Comparison of ENCODE assay signal across 1 cellular context in the genomic region with DNA sequence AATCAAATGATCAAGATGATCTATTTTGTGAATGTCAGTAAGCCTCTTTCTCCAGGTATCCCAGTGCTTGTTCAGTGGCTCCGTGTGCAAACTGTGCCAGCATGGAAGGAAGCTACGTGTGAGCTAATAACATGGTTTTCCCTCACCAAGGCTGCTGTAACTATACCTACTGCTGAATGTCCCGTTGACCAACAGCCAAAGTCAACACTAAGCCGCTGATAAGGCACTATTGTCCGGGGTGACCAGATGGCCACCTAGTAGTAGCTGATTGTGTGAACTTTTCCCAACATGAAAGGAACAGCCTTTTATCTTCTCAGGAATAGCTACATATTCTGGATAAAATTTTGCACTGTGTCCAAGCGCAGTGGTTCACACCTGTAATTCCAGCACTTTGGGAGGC.
TF ChIP-seq lines count a peak whose summit lies in the region.

No MANE protein-coding gene starts in this region.

TF ChIP-seq in HepG2, 621 proteins besides CTCF, POLR2A, EP300 and RAD21 (continued from another document and continues in another):
- TF ChIP-seq, protein P1, sequence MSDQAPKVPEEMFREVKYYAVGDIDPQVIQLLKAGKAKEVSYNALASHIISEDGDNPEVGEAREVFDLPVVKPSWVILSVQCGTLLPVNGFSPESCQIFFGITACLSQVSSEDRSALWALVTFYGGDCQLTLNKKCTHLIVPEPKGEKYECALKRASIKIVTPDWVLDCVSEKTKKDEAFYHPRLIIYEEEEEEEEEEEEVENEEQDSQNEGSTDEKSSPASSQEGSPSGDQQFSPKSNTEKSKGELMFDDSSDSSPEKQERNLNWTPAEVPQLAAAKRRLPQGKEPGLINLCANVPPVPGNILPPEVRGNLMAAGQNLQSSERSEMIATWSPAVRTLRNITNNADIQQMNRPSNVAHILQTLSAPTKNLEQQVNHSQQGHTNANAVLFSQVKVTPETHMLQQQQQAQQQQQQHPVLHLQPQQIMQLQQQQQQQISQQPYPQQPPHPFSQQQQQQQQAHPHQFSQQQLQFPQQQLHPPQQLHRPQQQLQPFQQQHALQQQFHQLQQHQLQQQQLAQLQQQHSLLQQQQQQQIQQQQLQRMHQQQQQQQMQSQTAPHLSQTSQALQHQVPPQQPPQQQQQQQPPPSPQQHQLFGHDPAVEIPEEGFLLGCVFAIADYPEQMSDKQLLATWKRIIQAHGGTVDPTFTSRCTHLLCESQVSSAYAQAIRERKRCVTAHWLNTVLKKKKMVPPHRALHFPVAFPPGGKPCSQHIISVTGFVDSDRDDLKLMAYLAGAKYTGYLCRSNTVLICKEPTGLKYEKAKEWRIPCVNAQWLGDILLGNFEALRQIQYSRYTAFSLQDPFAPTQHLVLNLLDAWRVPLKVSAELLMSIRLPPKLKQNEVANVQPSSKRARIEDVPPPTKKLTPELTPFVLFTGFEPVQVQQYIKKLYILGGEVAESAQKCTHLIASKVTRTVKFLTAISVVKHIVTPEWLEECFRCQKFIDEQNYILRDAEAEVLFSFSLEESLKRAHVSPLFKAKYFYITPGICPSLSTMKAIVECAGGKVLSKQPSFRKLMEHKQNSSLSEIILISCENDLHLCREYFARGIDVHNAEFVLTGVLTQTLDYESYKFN (CRISPR knock-in tag; conservative IDR thresholded peaks at IDR 0.05): peak; percentile 46
- TF ChIP-seq SMAD1 (CRISPR knock-in tag; IDR thresholded peaks at IDR 0.05; ENCODE audit: borderline replicate concordance, low read depth) (no peak), SAP130 (CRISPR knock-in tag; IDR thresholded peaks at IDR 0.05; ENCODE audit: low read depth) (peak; percentile 74), MED1 (CRISPR knock-in tag; IDR thresholded peaks at IDR 0.05) (peak; percentile 54; the same call in 1 of the 2 replicates), SOX5 (CRISPR knock-in tag; IDR thresholded peaks at IDR 0.05; ENCODE audit: borderline replicate concordance) (peak; percentile 99), MIER2 (CRISPR knock-in tag; IDR thresholded peaks at IDR 0.05) (0 out of 2 replicates have a peak, but pooled peaks have one; percentile 25), HNF1B (CRISPR knock-in tag; IDR thresholded peaks at IDR 0.05) (peak; percentile 52; the same call in 1 of the 2 replicates), MYC (CRISPR knock-in tag; IDR thresholded peaks at IDR 0.05; ENCODE audit: borderline replicate concordance) (no peak), PITX1 (CRISPR knock-in tag; IDR thresholded peaks at IDR 0.05) (0 out of 2 replicates have a peak, but pooled peaks have one; percentile 40), BCL6 (CRISPR knock-in tag; IDR thresholded peaks at IDR 0.05) (peak; percentile 86), POGZ (CRISPR knock-in tag; IDR thresholded peaks at IDR 0.05) (peak; percentile 82; the same call in 1 of the 2 replicates), TOPORS (CRISPR knock-in tag; IDR thresholded peaks at IDR 0.05) (0 out of 2 replicates have a peak, but pooled peaks have one; percentile 16), CBFB (CRISPR knock-in tag; IDR thresholded peaks at IDR 0.05) (0 out of 2 replicates have a peak, but pooled peaks have one; percentile 42), NCOA1 (CRISPR knock-in tag; IDR thresholded peaks at IDR 0.05) (no peak), MATR3 (CRISPR knock-in tag; IDR thresholded peaks at IDR 0.05) (no peak), TP53 (CRISPR knock-in tag; conservative IDR thresholded peaks at IDR 0.05) (no peak), HIC2 (CRISPR knock-in tag; IDR thresholded peaks at IDR 0.05; ENCODE audit: low read depth) (peak; percentile 49; the same call in 1 of the 2 replicates), KDM1A (CRISPR knock-in tag; IDR thresholded peaks at IDR 0.05) (0 out of 2 replicates have a peak, but pooled peaks have one; percentile 49), HNF4A (CRISPR knock-in tag; IDR thresholded peaks at IDR 0.05) (peak; percentile 14; the same call in 1 of the 2 replicates), ZNF644 (CRISPR knock-in tag; IDR thresholded peaks at IDR 0.05; ENCODE audit: low read depth) (peak; percentile 81), PAF1 (CRISPR knock-in tag; IDR thresholded peaks at IDR 0.05) (no peak)
- TF ChIP-seq, protein P2, sequence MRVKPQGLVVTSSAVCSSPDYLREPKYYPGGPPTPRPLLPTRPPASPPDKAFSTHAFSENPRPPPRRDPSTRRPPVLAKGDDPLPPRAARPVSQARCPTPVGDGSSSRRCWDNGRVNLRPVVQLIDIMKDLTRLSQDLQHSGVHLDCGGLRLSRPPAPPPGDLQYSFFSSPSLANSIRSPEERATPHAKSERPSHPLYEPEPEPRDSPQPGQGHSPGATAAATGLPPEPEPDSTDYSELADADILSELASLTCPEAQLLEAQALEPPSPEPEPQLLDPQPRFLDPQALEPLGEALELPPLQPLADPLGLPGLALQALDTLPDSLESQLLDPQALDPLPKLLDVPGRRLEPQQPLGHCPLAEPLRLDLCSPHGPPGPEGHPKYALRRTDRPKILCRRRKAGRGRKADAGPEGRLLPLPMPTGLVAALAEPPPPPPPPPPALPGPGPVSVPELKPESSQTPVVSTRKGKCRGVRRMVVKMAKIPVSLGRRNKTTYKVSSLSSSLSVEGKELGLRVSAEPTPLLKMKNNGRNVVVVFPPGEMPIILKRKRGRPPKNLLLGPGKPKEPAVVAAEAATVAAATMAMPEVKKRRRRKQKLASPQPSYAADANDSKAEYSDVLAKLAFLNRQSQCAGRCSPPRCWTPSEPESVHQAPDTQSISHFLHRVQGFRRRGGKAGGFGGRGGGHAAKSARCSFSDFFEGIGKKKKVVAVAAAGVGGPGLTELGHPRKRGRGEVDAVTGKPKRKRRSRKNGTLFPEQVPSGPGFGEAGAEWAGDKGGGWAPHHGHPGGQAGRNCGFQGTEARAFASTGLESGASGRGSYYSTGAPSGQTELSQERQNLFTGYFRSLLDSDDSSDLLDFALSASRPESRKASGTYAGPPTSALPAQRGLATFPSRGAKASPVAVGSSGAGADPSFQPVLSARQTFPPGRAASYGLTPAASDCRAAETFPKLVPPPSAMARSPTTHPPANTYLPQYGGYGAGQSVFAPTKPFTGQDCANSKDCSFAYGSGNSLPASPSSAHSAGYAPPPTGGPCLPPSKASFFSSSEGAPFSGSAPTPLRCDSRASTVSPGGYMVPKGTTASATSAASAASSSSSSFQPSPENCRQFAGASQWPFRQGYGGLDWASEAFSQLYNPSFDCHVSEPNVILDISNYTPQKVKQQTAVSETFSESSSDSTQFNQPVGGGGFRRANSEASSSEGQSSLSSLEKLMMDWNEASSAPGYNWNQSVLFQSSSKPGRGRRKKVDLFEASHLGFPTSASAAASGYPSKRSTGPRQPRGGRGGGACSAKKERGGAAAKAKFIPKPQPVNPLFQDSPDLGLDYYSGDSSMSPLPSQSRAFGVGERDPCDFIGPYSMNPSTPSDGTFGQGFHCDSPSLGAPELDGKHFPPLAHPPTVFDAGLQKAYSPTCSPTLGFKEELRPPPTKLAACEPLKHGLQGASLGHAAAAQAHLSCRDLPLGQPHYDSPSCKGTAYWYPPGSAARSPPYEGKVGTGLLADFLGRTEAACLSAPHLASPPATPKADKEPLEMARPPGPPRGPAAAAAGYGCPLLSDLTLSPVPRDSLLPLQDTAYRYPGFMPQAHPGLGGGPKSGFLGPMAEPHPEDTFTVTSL (CRISPR knock-in tag; IDR thresholded peaks at IDR 0.05; ENCODE audit: borderline replicate concordance): peak; percentile 88
- TF ChIP-seq, protein P3, sequence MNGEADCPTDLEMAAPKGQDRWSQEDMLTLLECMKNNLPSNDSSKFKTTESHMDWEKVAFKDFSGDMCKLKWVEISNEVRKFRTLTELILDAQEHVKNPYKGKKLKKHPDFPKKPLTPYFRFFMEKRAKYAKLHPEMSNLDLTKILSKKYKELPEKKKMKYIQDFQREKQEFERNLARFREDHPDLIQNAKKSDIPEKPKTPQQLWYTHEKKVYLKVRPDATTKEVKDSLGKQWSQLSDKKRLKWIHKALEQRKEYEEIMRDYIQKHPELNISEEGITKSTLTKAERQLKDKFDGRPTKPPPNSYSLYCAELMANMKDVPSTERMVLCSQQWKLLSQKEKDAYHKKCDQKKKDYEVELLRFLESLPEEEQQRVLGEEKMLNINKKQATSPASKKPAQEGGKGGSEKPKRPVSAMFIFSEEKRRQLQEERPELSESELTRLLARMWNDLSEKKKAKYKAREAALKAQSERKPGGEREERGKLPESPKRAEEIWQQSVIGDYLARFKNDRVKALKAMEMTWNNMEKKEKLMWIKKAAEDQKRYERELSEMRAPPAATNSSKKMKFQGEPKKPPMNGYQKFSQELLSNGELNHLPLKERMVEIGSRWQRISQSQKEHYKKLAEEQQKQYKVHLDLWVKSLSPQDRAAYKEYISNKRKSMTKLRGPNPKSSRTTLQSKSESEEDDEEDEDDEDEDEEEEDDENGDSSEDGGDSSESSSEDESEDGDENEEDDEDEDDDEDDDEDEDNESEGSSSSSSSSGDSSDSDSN (CRISPR knock-in tag; IDR thresholded peaks at IDR 0.05): 0 out of 2 replicates have a peak, but pooled peaks have one; percentile 45
- TF ChIP-seq, protein P4, sequence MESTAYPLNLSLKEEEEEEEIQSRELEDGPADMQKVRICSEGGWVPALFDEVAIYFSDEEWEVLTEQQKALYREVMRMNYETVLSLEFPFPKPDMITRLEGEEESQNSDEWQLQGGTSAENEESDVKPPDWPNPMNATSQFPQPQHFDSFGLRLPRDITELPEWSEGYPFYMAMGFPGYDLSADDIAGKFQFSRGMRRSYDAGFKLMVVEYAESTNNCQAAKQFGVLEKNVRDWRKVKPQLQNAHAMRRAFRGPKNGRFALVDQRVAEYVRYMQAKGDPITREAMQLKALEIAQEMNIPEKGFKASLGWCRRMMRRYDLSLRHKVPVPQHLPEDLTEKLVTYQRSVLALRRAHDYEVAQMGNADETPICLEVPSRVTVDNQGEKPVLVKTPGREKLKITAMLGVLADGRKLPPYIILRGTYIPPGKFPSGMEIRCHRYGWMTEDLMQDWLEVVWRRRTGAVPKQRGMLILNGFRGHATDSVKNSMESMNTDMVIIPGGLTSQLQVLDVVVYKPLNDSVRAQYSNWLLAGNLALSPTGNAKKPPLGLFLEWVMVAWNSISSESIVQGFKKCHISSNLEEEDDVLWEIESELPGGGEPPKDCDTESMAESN (CRISPR knock-in tag; conservative IDR thresholded peaks at IDR 0.05): peak; percentile 59; the same call in 1 of the 2 replicates
- TF ChIP-seq, protein P5, sequence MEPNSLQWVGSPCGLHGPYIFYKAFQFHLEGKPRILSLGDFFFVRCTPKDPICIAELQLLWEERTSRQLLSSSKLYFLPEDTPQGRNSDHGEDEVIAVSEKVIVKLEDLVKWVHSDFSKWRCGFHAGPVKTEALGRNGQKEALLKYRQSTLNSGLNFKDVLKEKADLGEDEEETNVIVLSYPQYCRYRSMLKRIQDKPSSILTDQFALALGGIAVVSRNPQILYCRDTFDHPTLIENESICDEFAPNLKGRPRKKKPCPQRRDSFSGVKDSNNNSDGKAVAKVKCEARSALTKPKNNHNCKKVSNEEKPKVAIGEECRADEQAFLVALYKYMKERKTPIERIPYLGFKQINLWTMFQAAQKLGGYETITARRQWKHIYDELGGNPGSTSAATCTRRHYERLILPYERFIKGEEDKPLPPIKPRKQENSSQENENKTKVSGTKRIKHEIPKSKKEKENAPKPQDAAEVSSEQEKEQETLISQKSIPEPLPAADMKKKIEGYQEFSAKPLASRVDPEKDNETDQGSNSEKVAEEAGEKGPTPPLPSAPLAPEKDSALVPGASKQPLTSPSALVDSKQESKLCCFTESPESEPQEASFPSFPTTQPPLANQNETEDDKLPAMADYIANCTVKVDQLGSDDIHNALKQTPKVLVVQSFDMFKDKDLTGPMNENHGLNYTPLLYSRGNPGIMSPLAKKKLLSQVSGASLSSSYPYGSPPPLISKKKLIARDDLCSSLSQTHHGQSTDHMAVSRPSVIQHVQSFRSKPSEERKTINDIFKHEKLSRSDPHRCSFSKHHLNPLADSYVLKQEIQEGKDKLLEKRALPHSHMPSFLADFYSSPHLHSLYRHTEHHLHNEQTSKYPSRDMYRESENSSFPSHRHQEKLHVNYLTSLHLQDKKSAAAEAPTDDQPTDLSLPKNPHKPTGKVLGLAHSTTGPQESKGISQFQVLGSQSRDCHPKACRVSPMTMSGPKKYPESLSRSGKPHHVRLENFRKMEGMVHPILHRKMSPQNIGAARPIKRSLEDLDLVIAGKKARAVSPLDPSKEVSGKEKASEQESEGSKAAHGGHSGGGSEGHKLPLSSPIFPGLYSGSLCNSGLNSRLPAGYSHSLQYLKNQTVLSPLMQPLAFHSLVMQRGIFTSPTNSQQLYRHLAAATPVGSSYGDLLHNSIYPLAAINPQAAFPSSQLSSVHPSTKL (CRISPR knock-in tag; IDR thresholded peaks at IDR 0.05): peak; percentile 90
- TF ChIP-seq, protein P6, sequence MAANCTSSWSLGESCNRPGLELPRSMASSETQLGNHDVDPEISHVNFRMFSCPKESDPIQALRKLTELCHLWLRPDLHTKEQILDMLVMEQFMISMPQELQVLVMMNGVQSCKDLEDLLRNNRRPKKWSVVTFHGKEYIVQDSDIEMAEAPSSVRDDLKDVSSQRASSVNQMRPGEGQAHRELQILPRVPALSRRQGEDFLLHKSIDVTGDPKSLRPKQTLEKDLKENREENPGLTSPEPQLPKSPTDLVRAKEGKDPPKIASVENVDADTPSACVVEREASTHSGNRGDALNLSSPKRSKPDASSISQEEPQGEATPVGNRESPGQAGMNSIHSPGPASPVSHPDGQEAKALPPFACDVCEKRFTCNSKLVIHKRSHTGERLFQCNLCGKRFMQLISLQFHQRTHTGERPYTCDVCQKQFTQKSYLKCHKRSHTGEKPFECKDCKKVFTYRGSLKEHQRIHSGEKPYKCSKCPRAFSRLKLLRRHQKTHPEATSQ (CRISPR knock-in tag; IDR thresholded peaks at IDR 0.05; ENCODE audit: borderline replicate concordance): peak; percentile 91; the same call in 1 of the 2 replicates
- TF ChIP-seq, protein P7, sequence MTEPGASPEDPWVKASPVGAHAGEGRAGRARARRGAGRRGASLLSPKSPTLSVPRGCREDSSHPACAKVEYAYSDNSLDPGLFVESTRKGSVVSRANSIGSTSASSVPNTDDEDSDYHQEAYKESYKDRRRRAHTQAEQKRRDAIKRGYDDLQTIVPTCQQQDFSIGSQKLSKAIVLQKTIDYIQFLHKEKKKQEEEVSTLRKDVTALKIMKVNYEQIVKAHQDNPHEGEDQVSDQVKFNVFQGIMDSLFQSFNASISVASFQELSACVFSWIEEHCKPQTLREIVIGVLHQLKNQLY (CRISPR knock-in tag; IDR thresholded peaks at IDR 0.05): 0 out of 2 replicates have a peak, but pooled peaks have one; percentile 37
